6 cellular contexts compared by ENCODE assay signal in genomic region chr10:133377818-133378250, GRCh38. TPM values are rescaled to one million over a fixed set of nuclear protein-coding genes. Genes with fewer than 3 reads are reported as not detected.
DNase-seq lines count a peak whose midpoint lies in the region; ATAC-seq and TF ChIP-seq lines count a peak whose summit lies in the region.

No MANE protein-coding gene starts in this region.

- CTCF ChIA-PET in CD8-positive, alpha-beta T cell (lab: Charles Lee) = interaction anchor here (0.8 to 1.7 kb wide), 5 partner anchors 12 to 70 kb away, joined by 3 to 9 read pairs (median 3); no protein-coding TSS in a partner anchor

- H3K4me3 ChIP-seq in CD8-positive, alpha-beta T cell (ENCODE audit: low read depth, low read length) = peak overlapping the region; percentile 85
- no peak overlapping the region for H3K4me3 ChIP-seq in mucosa of descending colon

- intact Hi-C loops in CD8-positive, alpha-beta T cell (cut with DNase I, micrococcal nuclease) = loop anchor here (1.0 to 10.0 kb wide), 6 partner anchors 16 to 843 kb away; partner anchors contain the start of genes MTG1 (in 2 of the 2), FUOM (in 1 of the 2), INPP5A (in 1 of the 2) and TUBGCP2 (in 1 of the 2)
- intact Hi-C loops in mucosa of descending colon (cut with DNase I, micrococcal nuclease) = no loop called here

- H3K9me3 ChIP-seq in CD8-positive, alpha-beta T cell (ENCODE audit: low read length) = no peaks in the 10 kb centered on the region
- no peaks in the 10 kb centered on the region for H3K9me3 ChIP-seq in mucosa of descending colon

- H3K4me1 ChIP-seq in CD8-positive, alpha-beta T cell (ENCODE audit: insufficient read depth, low read length) = peaks cover 17% of the 10 kb centered on the region
- H3K4me1 ChIP-seq in mucosa of descending colon (ENCODE audit: low read depth) = peaks cover 13% of the 10 kb centered on the region

- no peak overlapping the region for H3K27ac ChIP-seq in CD8-positive, alpha-beta T cell (ENCODE audit: low read depth, low read length)

- no peaks in the 10 kb centered on the region for H3K27me3 ChIP-seq in CD8-positive, alpha-beta T cell (ENCODE audit: insufficient read depth, low read length)

- ATAC-seq in CD8-positive, alpha-beta T cell = no peak
- ATAC-seq in activated naive CD8-positive, alpha-beta T cell treated with anti-CD3 and anti-CD28 coated beads, Interleukin-2, amount 50 U/mL, for 24 hours = no peak
- no peak for ATAC-seq in mucosa of descending colon
- no peak for ATAC-seq in GM21526 (IDR thresholded peaks at IDR 0.05; ENCODE audit: low FRiP score, unreplicated experiment)
- ATAC-seq in HG02798 (IDR thresholded peaks at IDR 0.05; ENCODE audit: poor library complexity, unreplicated experiment) = no peak

- no peaks in the 10 kb centered on the region for H3K27me3 Mint-ChIP-seq in CD8-positive, alpha-beta T cell (ENCODE audit: low read depth)
- H3K27me3 Mint-ChIP-seq in activated naive CD8-positive, alpha-beta T cell treated with anti-CD3 and anti-CD28 coated beads, Interleukin-2, amount 50 U/mL, for 24 hours = peaks cover 1% of the 10 kb centered on the region

- H3K4me1 Mint-ChIP-seq in CD8-positive, alpha-beta T cell (ENCODE audit: low read depth) = peaks cover 10% of the 10 kb centered on the region
- H3K4me1 Mint-ChIP-seq in activated naive CD8-positive, alpha-beta T cell treated with anti-CD3 and anti-CD28 coated beads, Interleukin-2, amount 50 U/mL, for 24 hours = peaks cover 12% of the 10 kb centered on the region

- H3K27ac Mint-ChIP-seq in CD8-positive, alpha-beta T cell = no peak overlapping the region
- H3K27ac Mint-ChIP-seq in activated naive CD8-positive, alpha-beta T cell treated with anti-CD3 and anti-CD28 coated beads, Interleukin-2, amount 50 U/mL, for 24 hours = no peak overlapping the region

- H3K36me3 Mint-ChIP-seq in CD8-positive, alpha-beta T cell = peaks cover 2% of the 10 kb centered on the region
- peaks cover 2% of the 10 kb centered on the region for H3K36me3 Mint-ChIP-seq in activated naive CD8-positive, alpha-beta T cell treated with anti-CD3 and anti-CD28 coated beads, Interleukin-2, amount 50 U/mL, for 24 hours (ENCODE audit: low read depth)

- no peak for TF ChIP-seq CTCF in CD8-positive, alpha-beta T cell (IDR thresholded peaks at IDR 0.05)
- TF ChIP-seq CTCF in mucosa of descending colon (IDR thresholded peaks at IDR 0.05) = no peak

- no peaks in the 10 kb centered on the region for H3K36me3 ChIP-seq in CD8-positive, alpha-beta T cell (ENCODE audit: insufficient read depth, low read length)
- no peaks in the 10 kb centered on the region for H3K36me3 ChIP-seq in mucosa of descending colon (ENCODE audit: low read depth)

- no peaks in the 10 kb centered on the region for H3K9me3 Mint-ChIP-seq in CD8-positive, alpha-beta T cell
- no peaks in the 10 kb centered on the region for H3K9me3 Mint-ChIP-seq in activated naive CD8-positive, alpha-beta T cell treated with anti-CD3 and anti-CD28 coated beads, Interleukin-2, amount 50 U/mL, for 24 hours

- H3K4me3 Mint-ChIP-seq in CD8-positive, alpha-beta T cell = peak overlapping the region; percentile 87
- peak overlapping the region; percentile 73 for H3K4me3 Mint-ChIP-seq in activated naive CD8-positive, alpha-beta T cell treated with anti-CD3 and anti-CD28 coated beads, Interleukin-2, amount 50 U/mL, for 24 hours

- POLR2A ChIA-PET in CD8-positive, alpha-beta T cell (lab: Charles Lee) = interaction anchor here (0.5 to 6.1 kb wide), 5 partner anchors 11 to 41 kb away, joined by 3 to 38 read pairs (median 5); partner anchors contain the start of genes CALY and FUOM

- DNase-seq in CD8-positive, alpha-beta T cell = no peak
- no peak for DNase-seq in activated naive CD8-positive, alpha-beta T cell treated with anti-CD3 and anti-CD28 coated beads, Interleukin-2, amount 50 U/mL, for 24 hours
- DNase-seq in mucosa of descending colon (peak in 2 of 3 donors; percentile 52 to 69), RPMI8226 (no peak)

RNA-seq across cellular contexts. Expression of gene PAOX, which starts 1.2 kb away (rescaled TPM):
- 1 to 10 TPM; 2.4 to 3.5 TPM for total RNA-seq in CD8-positive, alpha-beta T cell
- total RNA-seq in mucosa of descending colon = 1 to 10 TPM; 7.5 to 9.3 (median 8.3) TPM

RNA-seq across cellular contexts. Expression of gene ECHS1, which starts 4.7 kb away (rescaled TPM):
- total RNA-seq in CD8-positive, alpha-beta T cell = 1 to 10 TPM; 7.9 to 8.5 TPM
- 100 to 1,000 TPM in 2 of 3 donors, 10 to 100 TPM in 1; 97.7 to 180 (median 151) TPM for total RNA-seq in mucosa of descending colon

RNA-seq across cellular contexts. Expression of gene MTG1, which starts 16.1 kb away (rescaled TPM):
- 10 to 100 TPM; 30.2 to 31.0 TPM for total RNA-seq in CD8-positive, alpha-beta T cell
- 10 to 100 TPM; 43.6 to 52.7 (median 45.6) TPM for total RNA-seq in mucosa of descending colon

RNA-seq across cellular contexts. Expression of gene FUOM, which starts 20.0 kb away (rescaled TPM):
- total RNA-seq in CD8-positive, alpha-beta T cell = 1 to 10 TPM; 7.9 to 10.0 TPM
- 10 to 100 TPM; 13.5 to 22.2 (median 18.8) TPM for total RNA-seq in mucosa of descending colon

RNA-seq across cellular contexts. Expression of gene PRAP1, which starts 30.7 kb away (rescaled TPM):
- not detected for total RNA-seq in CD8-positive, alpha-beta T cell
- 100 to 1,000 TPM in 2 of 3 donors, 10 to 100 TPM in 1; 69.0 to 215 (median 106) TPM for total RNA-seq in mucosa of descending colon

Comparison
In these comparisons a context has a peak if more than half of its experiments do, and no peak if none do; other contexts are left out.
1. DNase-seq: peak in mucosa of descending colon (2 of 3); none in CD8-positive, alpha-beta T cell (0 of 7), activated naive CD8-positive, alpha-beta T cell treated with anti-CD3 and anti-CD28 coated beads, Interleukin-2, amount 50 U/mL, for 24 hours (single experiment) and RPMI8226 (single experiment).
2. RNA of gene ECHS1, which starts 4.7 kb away (total RNA-seq): 97.7 to 180 TPM in mucosa of descending colon; 7.9 to 8.5 TPM in CD8-positive, alpha-beta T cell; every median in the first group is over 10 times any median in the second.
3. intact Hi-C loops: an anchor here in CD8-positive, alpha-beta T cell (1.0 to 10.0 kb wide); none called in mucosa of descending colon.